Comparison of ENCODE assay signal across 9 cellular contexts in genomic region chr6:13526718-13527668, GRCh38. TPM values are rescaled to one million over a fixed set of nuclear protein-coding genes. Genes with fewer than 3 reads are reported as not detected.
DNase-seq lines count a peak whose midpoint lies in the region; ATAC-seq, FAIRE-seq and TF ChIP-seq lines count a peak whose summit lies in the region.
"Had no signal": no experiment of that assay in that cellular context is flagged by ENCODE, and none has a peak within 500 bp of the region (broad histone marks: within the 10 kb centered on the region; RNA-seq: fewer than 3 reads in every experiment).

No MANE protein-coding gene starts in this region.

- H3K36me3 Mint-ChIP-seq in activated CD8-positive, alpha-beta T cell treated with anti-CD3 and anti-CD28 coated beads for 36 hours (ENCODE audit: low read depth), result no peaks in the 10 kb centered on the region

- no peak overlapping the region for H2AFZ ChIP-seq in keratinocyte (ENCODE audit: control insufficient read depth, low read length)

- ATAC-seq in HG02678 (IDR thresholded peaks at IDR 0.05; ENCODE audit: unreplicated experiment), result peak; percentile 92
- peak; percentile 96 for ATAC-seq in activated CD8-positive, alpha-beta T cell treated with anti-CD3 and anti-CD28 coated beads for 36 hours

- no peak for TF ChIP-seq POLR2A in erythroblast (IDR thresholded peaks at IDR 0.05; ENCODE audit: low read length)

- CTCF ChIA-PET in activated CD8-positive, alpha-beta T cell treated with anti-CD3 and anti-CD28 coated beads for 36 hours (lab: Charles Lee), result no interaction called here

- H3K9me3 ChIP-seq in keratinocyte (ENCODE audit: control insufficient read depth, low read depth, low read length), result no peaks in the 10 kb centered on the region
- H3K9me3 ChIP-seq: ovary had no signal

- no peak for TF ChIP-seq CTCF in activated CD8-positive, alpha-beta T cell treated with anti-CD3 and anti-CD28 coated beads for 36 hours (IDR thresholded peaks at IDR 0.05)
- TF ChIP-seq CTCF in keratinocyte (optimal IDR thresholded peaks at IDR 0.05 in 1 of 3, IDR thresholded peaks at IDR 0.05 in 1 of 3, conservative IDR thresholded peaks at IDR 0.05 in 1 of 3; ENCODE audit: extremely low read depth in 1 of 3, insufficient read depth in 2 of 3, low read length in 3 of 3), result no peak

- H3K9me3 Mint-ChIP-seq in activated CD8-positive, alpha-beta T cell treated with anti-CD3 and anti-CD28 coated beads for 36 hours, result no peaks in the 10 kb centered on the region

- no peaks in the 10 kb centered on the region for H3K27me3 ChIP-seq in keratinocyte (ENCODE audit: control insufficient read depth, extremely low read depth, insufficient read depth, low read length)
- H3K27me3 ChIP-seq: ovary had no signal

- dilution Hi-C loops in keratinocyte (cut with MboI; ENCODE audit: extremely low pct_ligation_motif_present, low sequenced_read_pairs), result no loop called here

- H3K27ac ChIP-seq in keratinocyte (ENCODE audit: control insufficient read depth, insufficient read depth, low read length), result no peak overlapping the region
- H3K27ac ChIP-seq: ovary had no signal

- POLR2A ChIA-PET in activated CD8-positive, alpha-beta T cell treated with anti-CD3 and anti-CD28 coated beads for 36 hours (lab: Charles Lee), result no interaction called here

- no peaks in the 10 kb centered on the region for H4K20me1 ChIP-seq in keratinocyte (ENCODE audit: control insufficient read depth, extremely low read depth, insufficient read depth, low read length)

- intact Hi-C loops in activated CD8-positive, alpha-beta T cell treated with anti-CD3 and anti-CD28 coated beads for 36 hours (cut with micrococcal nuclease), result no loop called here

- no peak overlapping the region for H3K4me3 ChIP-seq in keratinocyte (ENCODE audit: control insufficient read depth in 2 of 3, extremely low read depth in 1 of 3, insufficient read depth in 2 of 3, low read depth in 1 of 3, low read length in 3 of 3)
- H3K4me3 ChIP-seq: ovary had no signal

- no peaks in the 10 kb centered on the region for H3K27me3 Mint-ChIP-seq in activated CD8-positive, alpha-beta T cell treated with anti-CD3 and anti-CD28 coated beads for 36 hours

- H3K4me2 ChIP-seq in keratinocyte (ENCODE audit: control insufficient read depth, extremely low read depth, insufficient read depth, low read depth, low read length), result no peak overlapping the region

- no peaks in the 10 kb centered on the region for H3K9me1 ChIP-seq in keratinocyte (ENCODE audit: control insufficient read depth, extremely low read depth, insufficient read depth, low read length)

- H3K4me1 Mint-ChIP-seq in activated CD8-positive, alpha-beta T cell treated with anti-CD3 and anti-CD28 coated beads for 36 hours (ENCODE audit: low read depth), result peaks cover 14% of the 10 kb centered on the region

- H3K4me3 Mint-ChIP-seq in activated CD8-positive, alpha-beta T cell treated with anti-CD3 and anti-CD28 coated beads for 36 hours, result no peak overlapping the region

- H3K4me1 ChIP-seq in keratinocyte (ENCODE audit: control insufficient read depth, extremely low read depth, insufficient read depth, low read length), result peaks cover 7% of the 10 kb centered on the region

- H3K36me3 ChIP-seq in keratinocyte (ENCODE audit: control insufficient read depth in 2 of 2, extremely low read depth in 1 of 2, insufficient read depth in 2 of 2, low read length in 2 of 2), result no peaks in the 10 kb centered on the region
- H3K36me3 ChIP-seq: ovary had no signal

- no peak overlapping the region for H3K9ac ChIP-seq in keratinocyte (ENCODE audit: control insufficient read depth, extremely low read depth, insufficient read depth, low read length)

- peak; percentile 3 for DNase-seq in activated CD4-positive, alpha-beta T cell treated with anti-CD3 and anti-CD28 coated beads, Interleukin-2, amount 50 U/mL, for 1 hour
- no peak for DNase-seq in activated CD4-positive, alpha-beta T cell treated with anti-CD3 and anti-CD28 coated beads for 4 hours
- DNase-seq in NCI-H1436 (lab: John Stamatoyannopoulos, UW) (peak; percentile 74), keratinocyte (ENCODE audit: low read depth, low spot score) (peak; percentile 28), NCI-H526 treated with DMSO at 0.1 percent for 48 hours (lab: John Stamatoyannopoulos, UW) (no peak), erythroblast (lab: John Stamatoyannopoulos, UW) (no peak)
- DNase-seq in activated CD8-positive, alpha-beta T cell treated with anti-CD3 and anti-CD28 coated beads for 36 hours, result peak; percentile 58

- H3K27ac Mint-ChIP-seq in activated CD8-positive, alpha-beta T cell treated with anti-CD3 and anti-CD28 coated beads for 36 hours, result peak overlapping the region; percentile 65

- no peak for FAIRE-seq in keratinocyte (lab: Jason Lieb, UNC)

- no peaks in the 10 kb centered on the region for H3K79me2 ChIP-seq in keratinocyte (ENCODE audit: control insufficient read depth, insufficient read depth, low read length)

RNA-seq across cellular contexts. Expression of gene GFOD1, which starts 39.6 kb away (rescaled TPM):
- 10 to 100 TPM; 12.3 to 12.9 TPM for total RNA-seq in activated CD8-positive, alpha-beta T cell treated with anti-CD3 and anti-CD28 coated beads for 36 hours
- polyA plus RNA-seq in keratinocyte, result 7.2 to 8.9 TPM (median 7.4 TPM) in 3 replicates
- polyA plus RNA-seq in keratinocyte (2011; ENCODE audit: low read depth), result 3.1 TPM
- 5.1 and 6.3 TPM in 2 replicates for polyA plus RNA-seq in keratinocyte (2011; cell fraction: cytosol; rRNA removed)
- polyA plus RNA-seq in keratinocyte (2011; cell fraction: nucleus; rRNA removed), result 16.2 and 16.8 TPM in 2 replicates
- polyA plus RNA-seq in keratinocyte (2012; ENCODE audit: low replicate concordance), result 5.5 and 7.4 TPM in 2 replicates
- polyA minus RNA-seq in keratinocyte, result 13.6 to 16.3 TPM (median 15.7 TPM) in 3 replicates
- polyA minus RNA-seq in keratinocyte (2011; cell fraction: cytosol; rRNA and poly(A)+ RNA removed), result 11.1 TPM
- polyA minus RNA-seq in keratinocyte (2011; cell fraction: nucleus; rRNA and poly(A)+ RNA removed), result 18.8 and 27.3 TPM in 2 replicates

RNA-seq across cellular contexts. Expression of gene SIRT5, which starts 47.4 kb away (rescaled TPM):
- total RNA-seq in activated CD8-positive, alpha-beta T cell treated with anti-CD3 and anti-CD28 coated beads for 36 hours, result 10 to 100 TPM in 1 of 2 experiments, 1 to 10 TPM in 1; 9.4 to 13.5 TPM
- polyA plus RNA-seq in keratinocyte, result 8.1 to 9.1 TPM (median 8.6 TPM) in 3 replicates
- 2.9 TPM for polyA plus RNA-seq in keratinocyte (2011; ENCODE audit: low read depth)
- 7.4 and 15.7 TPM in 2 replicates for polyA plus RNA-seq in keratinocyte (2011; cell fraction: cytosol; rRNA removed)
- 14.0 and 15.6 TPM in 2 replicates for polyA plus RNA-seq in keratinocyte (2011; cell fraction: nucleus; rRNA removed)
- 6.1 and 7.3 TPM in 2 replicates for polyA plus RNA-seq in keratinocyte (2012; ENCODE audit: low replicate concordance)
- polyA minus RNA-seq in keratinocyte, result 3.3 to 5.0 TPM (median 4.6 TPM) in 3 replicates
- polyA minus RNA-seq in keratinocyte (2011; cell fraction: cytosol; rRNA and poly(A)+ RNA removed), result 7.3 TPM
- polyA minus RNA-seq in keratinocyte (2011; cell fraction: nucleus; rRNA and poly(A)+ RNA removed), result 3.5 and 5.4 TPM in 2 replicates

Comparison
In these comparisons a context has a peak if more than half of its experiments do, and no peak if none do; other contexts are left out.
1. DNase-seq: peak in activated CD4-positive, alpha-beta T cell treated with anti-CD3 and anti-CD28 coated beads, Interleukin-2, amount 50 U/mL, for 1 hour (single experiment), NCI-H1436 (single experiment), activated CD8-positive, alpha-beta T cell treated with anti-CD3 and anti-CD28 coated beads for 36 hours (single experiment) and keratinocyte (single experiment); none in activated CD4-positive, alpha-beta T cell treated with anti-CD3 and anti-CD28 coated beads for 4 hours (0 of 2), NCI-H526 treated with DMSO at 0.1 percent for 48 hours (single experiment) and erythroblast (0 of 2).